ENCODE assay signal across 9 cellular contexts in the genomic region with DNA sequence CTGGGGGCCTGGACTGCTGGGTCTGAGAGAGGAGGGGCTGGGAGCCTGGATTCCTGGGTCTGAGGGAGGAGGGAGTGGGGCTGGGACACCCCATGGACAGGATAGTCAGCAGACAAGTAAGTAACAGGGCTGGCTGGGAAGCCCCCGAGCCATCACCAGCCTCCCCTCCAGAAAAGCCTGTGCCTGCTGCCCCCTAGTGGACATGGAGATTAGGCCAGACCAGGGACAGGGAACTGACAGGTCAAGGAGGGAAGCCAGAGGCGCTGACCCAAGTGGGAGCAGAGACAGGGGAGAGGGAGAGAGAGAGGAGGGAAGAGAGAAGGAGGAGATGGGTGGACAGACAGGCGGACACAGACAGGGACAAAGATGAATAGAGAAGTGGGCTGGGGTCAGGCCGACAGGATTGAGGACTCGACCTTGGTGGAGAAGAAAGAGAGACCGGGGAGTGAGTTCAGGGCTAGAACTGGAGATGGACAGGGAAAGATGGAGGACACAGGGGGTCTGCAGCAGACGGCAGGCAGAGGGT. TPM values are rescaled to one million over a fixed set of nuclear protein-coding genes. Genes with fewer than 3 reads are reported as not detected.
DNase-seq lines count a peak whose midpoint lies in the region; ATAC-seq, FAIRE-seq and TF ChIP-seq lines count a peak whose summit lies in the region.
"Had no signal": no experiment of that assay in that cellular context is flagged by ENCODE, and none has a peak within 500 bp of the region (broad histone marks: within the 10 kb centered on the region; RNA-seq: fewer than 3 reads in every experiment).

No MANE protein-coding gene starts in this region.

- peak; percentile 89 for TF ChIP-seq CTCF in foreskin fibroblast (IDR thresholded peaks at IDR 0.05; ENCODE audit: low read depth, low read length)
- peak; percentile 89 for TF ChIP-seq CTCF in osteocyte (IDR thresholded peaks at IDR 0.05)

- peaks cover 54% of the 10 kb centered on the region for H3K27me3 Mint-ChIP-seq in osteocyte (ENCODE audit: unreplicated experiment)

- H3K4me3 ChIP-seq in foreskin fibroblast (ENCODE audit: low read depth in 1 of 2, low read length in 2 of 2), result no peak overlapping the region

- FAIRE-seq in urothelium cell line (lab: Jason Lieb, UNC), result no peak

- DNase-seq in DMS153 (lab: John Stamatoyannopoulos, UW) (peak; percentile 32), HT1080 (ENCODE audit: low read depth) (peak; percentile 57), RPMI8226 (peak; percentile 47), foreskin fibroblast (peak in 1 of 2 donors; percentile 73), osteocyte (ENCODE audit: extremely low spot score, unreplicated experiment) (peak; percentile 92), urothelium cell line (ENCODE audit: low spot score) (peak; percentile 82)
- peak; percentile 59 to 67 for DNase-seq in activated T-helper 1 cell treated with anti-CD3 and anti-CD28 coated beads, Interleukin-2, amount 50 U/mL, for 16 hours (ENCODE audit: low read depth in 1 of 2, low spot score in 1 of 2)

- no peak overlapping the region for H3K27ac Mint-ChIP-seq in osteocyte (ENCODE audit: unreplicated experiment)
- H3K27ac Mint-ChIP-seq: dendritic cell treated with granulocyte-macrophage colony-stimulating factor and Interleukin-4, amounts not matched to agents 40 ng/mL and 50 ng/mL, for 4 days had no signal

- H3K36me3 Mint-ChIP-seq in osteocyte (ENCODE audit: unreplicated experiment), result no peaks in the 10 kb centered on the region

- peaks cover 6% of the 10 kb centered on the region for H3K4me1 Mint-ChIP-seq in osteocyte (ENCODE audit: unreplicated experiment)

- no peaks in the 10 kb centered on the region for H3K9me3 Mint-ChIP-seq in osteocyte (ENCODE audit: unreplicated experiment)
- H3K9me3 Mint-ChIP-seq: dendritic cell treated with granulocyte-macrophage colony-stimulating factor and Interleukin-4, amounts not matched to agents 40 ng/mL and 50 ng/mL, for 4 days had no signal

- ATAC-seq in HG03135 (IDR thresholded peaks at IDR 0.05; ENCODE audit: unreplicated experiment), result no peak

- no peak overlapping the region for H3K4me3 Mint-ChIP-seq in osteocyte (ENCODE audit: unreplicated experiment)
- H3K4me3 Mint-ChIP-seq: dendritic cell treated with granulocyte-macrophage colony-stimulating factor and Interleukin-4, amounts not matched to agents 40 ng/mL and 50 ng/mL, for 4 days had no signal

RNA-seq across cellular contexts. Expression of a gene that starts 6.7 kb away (rescaled TPM):
- 0.72 TPM in 1 of 2 replicates, not detected in the other for total RNA-seq in HT1080 (2014; rRNA removed; shearing (Covaris generic))
- polyA plus RNA-seq in HT1080 (2015; cell fraction: cytosol; rRNA removed), result 0.10 and 0.14 TPM in 2 replicates
- polyA plus RNA-seq in HT1080 (2015; cell fraction: nucleus; rRNA removed), result 0.13 and 0.20 TPM in 2 replicates
- 0.29 and 0.38 TPM in 2 replicates for total RNA-seq in osteocyte

RNA-seq across cellular contexts. Expression of a gene that starts 24.2 kb away (rescaled TPM):
- 91.6 and 101 TPM in 2 replicates for total RNA-seq in HT1080 (2014; rRNA removed; shearing (Covaris generic))
- polyA plus RNA-seq in HT1080 (2015; cell fraction: cytosol; rRNA removed), result 83.1 and 84.3 TPM in 2 replicates
- 60.7 and 72.1 TPM in 2 replicates for polyA plus RNA-seq in HT1080 (2015; cell fraction: nucleus; rRNA removed)
- total RNA-seq in osteocyte, result 265 and 268 TPM in 2 replicates

RNA-seq across cellular contexts. Expression of a gene that starts 51.9 kb away (rescaled TPM):
- 100 and 109 TPM in 2 replicates for total RNA-seq in HT1080 (2014; rRNA removed; shearing (Covaris generic))
- polyA plus RNA-seq in HT1080 (2015; cell fraction: cytosol; rRNA removed), result 128 and 171 TPM in 2 replicates
- 291 and 292 TPM in 2 replicates for polyA plus RNA-seq in HT1080 (2015; cell fraction: nucleus; rRNA removed)
- 85.1 and 97.3 TPM in 2 replicates for total RNA-seq in osteocyte

RNA-seq across cellular contexts. Expression of a gene that starts 57.8 kb away (rescaled TPM):
- total RNA-seq in HT1080 (2014; rRNA removed; shearing (Covaris generic)), result not detected in 2 replicates
- polyA plus RNA-seq in HT1080 (2015; cell fraction: cytosol; rRNA removed), result 0.16 TPM in 1 of 2 replicates, not detected in the other
- polyA plus RNA-seq in HT1080 (2015; cell fraction: nucleus; rRNA removed), result not detected in 2 replicates
- not detected in 2 replicates for total RNA-seq in osteocyte

RNA-seq across cellular contexts. Expression of a gene that starts 59.1 kb away (rescaled TPM):
- total RNA-seq in HT1080 (2014; rRNA removed; shearing (Covaris generic)), result 0.03 and 0.13 TPM in 2 replicates
- polyA plus RNA-seq in HT1080 (2015; cell fraction: cytosol; rRNA removed), result 0.14 TPM in 2 replicates
- polyA plus RNA-seq in HT1080 (2015; cell fraction: nucleus; rRNA removed), result 0.06 TPM in 1 of 2 replicates, not detected in the other
- not detected in 2 replicates for total RNA-seq in osteocyte
